In the genomic region with DNA sequence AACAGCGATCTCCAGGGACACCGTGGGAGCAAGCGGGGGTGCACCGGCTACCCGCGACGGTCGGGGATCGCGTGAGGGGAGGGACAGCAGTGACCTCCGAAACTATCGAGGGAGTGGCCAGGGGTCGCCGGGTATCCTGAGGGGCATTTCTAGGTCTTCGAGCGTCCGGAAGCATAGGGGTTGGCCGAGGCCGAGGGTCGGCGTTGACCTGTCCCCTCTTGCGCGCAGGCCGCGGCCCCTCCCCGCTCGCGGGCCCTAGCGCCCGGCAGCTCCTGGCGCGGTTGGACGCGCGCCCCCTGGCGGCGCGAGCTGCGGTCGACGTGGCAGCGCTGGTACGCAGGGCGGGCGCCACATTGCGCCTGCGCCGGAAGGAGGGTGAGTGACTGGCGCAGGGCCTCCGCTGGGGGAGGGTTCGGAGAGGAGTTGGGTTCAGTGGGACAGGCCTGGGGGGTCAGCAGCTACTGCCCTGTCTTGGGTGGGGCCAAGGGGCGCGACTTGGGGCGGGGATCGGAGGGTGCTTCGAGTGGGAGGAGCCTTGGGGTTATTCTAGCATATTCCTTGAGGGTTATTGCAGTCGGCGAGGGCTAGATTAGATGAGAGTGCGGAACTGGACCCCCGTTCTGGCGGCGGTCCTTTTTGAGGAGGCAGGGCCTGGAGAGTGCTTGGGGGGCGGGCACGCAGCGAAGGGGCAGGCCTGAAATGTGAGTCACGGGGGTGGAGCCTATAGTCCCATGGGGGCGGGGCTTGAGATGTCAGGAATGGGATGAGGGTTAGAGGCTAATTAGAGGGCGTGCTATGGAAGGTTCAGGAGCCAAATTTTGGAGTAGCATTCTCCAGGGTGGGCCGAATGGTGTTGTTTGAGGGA, we compare ENCODE assay signal across 8 cellular contexts. TPM values are rescaled to one million over a fixed set of nuclear protein-coding genes. Genes with fewer than 3 reads are reported as not detected.
A peak's percentile ranks its signal among the peaks of the same experiment; 100 is the strongest.
DNase-seq lines count a peak whose midpoint lies in the region; FAIRE-seq and TF ChIP-seq lines count a peak whose summit lies in the region.

No MANE protein-coding gene starts in this region.

- peaks cover 8% of the 10 kb centered on the region for H3K9me3 Mint-ChIP-seq in progenitor cell of endocrine pancreas (ENCODE audit: low read depth)

- peaks cover 24% of the 10 kb centered on the region for H3K4me1 ChIP-seq in left ventricle myocardium inferior

- H3K36me3 ChIP-seq in left ventricle myocardium inferior = no peaks in the 10 kb centered on the region

- DNase-seq in GDM1 (lab: John Stamatoyannopoulos, UW) (peak; percentile 82), HFF-Myc (ENCODE audit: extremely low read depth, low read depth) (no peak), NCI-H1092 treated with DMSO at 0.1 percent for 48 hours (lab: John Stamatoyannopoulos, UW) (peak; percentile 92), T follicular helper cell (ENCODE audit: low read depth) (peak; percentile 71), amniotic epithelial cell (ENCODE audit: low read depth) (peak; percentile 77), left ventricle myocardium inferior (peak; percentile 88), progenitor cell of endocrine pancreas (ENCODE audit: low spot score, unreplicated experiment) (peak; percentile 63), urothelium cell line (ENCODE audit: low spot score) (peak; percentile 83)

- peak overlapping the region; percentile 93 for H3K27ac Mint-ChIP-seq in progenitor cell of endocrine pancreas

- H3K4me1 Mint-ChIP-seq in progenitor cell of endocrine pancreas (ENCODE audit: low read depth) = peaks cover 13% of the 10 kb centered on the region

- intact Hi-C loops in left ventricle myocardium inferior (cut with micrococcal nuclease) = no loop called here

- peaks cover 4% of the 10 kb centered on the region for H3K36me3 Mint-ChIP-seq in progenitor cell of endocrine pancreas (ENCODE audit: insufficient read depth)

- peak; percentile 61 for FAIRE-seq in urothelium cell line (lab: Jason Lieb, UNC)

- peak overlapping the region; percentile 95 for H3K27ac ChIP-seq in left ventricle myocardium inferior (replicated peaks)

- TF ChIP-seq CTCF in HFF-Myc (IDR thresholded peaks at IDR 0.05; ENCODE audit: low read depth, low read length, missing control alignments) = peak; percentile 47
- peak; percentile 81 for TF ChIP-seq CTCF in left ventricle myocardium inferior (IDR thresholded peaks at IDR 0.05; ENCODE audit: borderline replicate concordance)
- TF ChIP-seq CTCF in progenitor cell of endocrine pancreas (IDR thresholded peaks at IDR 0.05; ENCODE audit: unreplicated experiment) = peak; percentile 79

- peaks cover 4% of the 10 kb centered on the region for H3K27me3 Mint-ChIP-seq in progenitor cell of endocrine pancreas

- H3K27me3 ChIP-seq in left ventricle myocardium inferior (ENCODE audit: low read depth) = no peaks in the 10 kb centered on the region

- H3K4me3 ChIP-seq in HFF-Myc (replicated peaks; ENCODE audit: low read depth, low read length) = peak overlapping the region; percentile 28; the same call in 1 of the 2 replicates
- H3K4me3 ChIP-seq in left ventricle myocardium inferior = peak overlapping the region; percentile 64

- H3K9me3 ChIP-seq in left ventricle myocardium inferior (replicated peaks) = no peaks in the 10 kb centered on the region

- peak overlapping the region; percentile 74 for H3K4me3 Mint-ChIP-seq in progenitor cell of endocrine pancreas (ENCODE audit: low read depth)

RNA-seq across cellular contexts. Expression of a gene that starts 1.2 kb away (rescaled TPM):
- total RNA-seq in left ventricle myocardium inferior = 2.4 TPM
- total RNA-seq in progenitor cell of endocrine pancreas = 3.1 and 5.0 TPM in 2 replicates

RNA-seq across cellular contexts. Expression of a gene that starts 7.9 kb away (rescaled TPM):
- total RNA-seq in left ventricle myocardium inferior (42.1 TPM), progenitor cell of endocrine pancreas (3.9 and 6.3 TPM in 2 replicates)

RNA-seq across cellular contexts. Expression of a gene that starts 22.4 kb away (rescaled TPM):
- total RNA-seq in left ventricle myocardium inferior = 9.7 TPM
- total RNA-seq in progenitor cell of endocrine pancreas = 6.2 and 8.8 TPM in 2 replicates

RNA-seq across cellular contexts. Expression of a gene that starts 36.2 kb away (rescaled TPM):
- total RNA-seq in left ventricle myocardium inferior = 1.6 TPM
- 10.1 and 11.4 TPM in 2 replicates for total RNA-seq in progenitor cell of endocrine pancreas

RNA-seq across cellular contexts. Expression of a gene that starts 40.3 kb away (rescaled TPM):
- 18.1 TPM for total RNA-seq in left ventricle myocardium inferior
- total RNA-seq in progenitor cell of endocrine pancreas = 15.6 and 16.5 TPM in 2 replicates
